ENCODE assay signal across 8 cellular contexts in the genomic region with DNA sequence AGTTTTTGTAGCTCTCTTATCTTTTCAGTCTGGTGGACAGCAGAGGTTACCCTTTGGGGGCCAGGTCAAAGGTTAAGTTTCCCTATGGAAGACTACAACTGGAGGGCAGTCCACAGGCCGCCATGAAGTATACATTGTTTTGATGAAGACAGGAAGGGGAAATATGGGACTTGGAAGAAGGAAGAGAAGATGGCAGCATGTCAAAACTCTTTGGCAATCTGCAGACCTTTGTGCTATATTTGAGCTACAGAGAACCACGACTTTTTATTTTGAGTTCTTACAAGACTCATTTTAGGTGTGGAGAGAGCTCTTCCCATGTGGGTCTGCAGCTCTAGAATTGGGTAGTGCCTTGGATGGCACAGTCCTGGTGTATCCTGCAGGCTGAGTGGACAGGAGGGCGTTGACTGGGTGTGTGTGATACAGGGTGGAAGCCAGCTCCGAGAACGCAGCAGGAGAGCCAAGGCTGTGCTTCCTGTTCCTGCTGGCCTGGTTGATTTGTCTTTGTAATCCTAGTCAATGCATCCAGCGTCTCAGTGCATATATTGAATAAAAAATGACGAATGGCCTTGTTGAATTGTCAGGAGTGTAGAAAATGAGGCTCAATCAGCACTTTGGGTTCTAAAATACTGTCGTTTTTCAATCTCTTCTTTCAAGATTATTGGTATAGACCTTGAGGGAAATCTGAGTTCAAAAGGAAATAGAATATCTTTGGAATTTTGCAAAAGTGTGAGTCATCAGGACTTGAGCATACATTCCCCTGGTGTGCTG. TPM values are rescaled to one million over a fixed set of nuclear protein-coding genes. Genes with fewer than 3 reads are reported as not detected.
DNase-seq lines count a peak whose midpoint lies in the region; ATAC-seq, FAIRE-seq and TF ChIP-seq lines count a peak whose summit lies in the region.

No MANE protein-coding gene starts in this region.

- no peaks in the 10 kb centered on the region for H3K9me2 ChIP-seq in hepatocyte (replicated peaks; ENCODE audit: insufficient read depth)

- H3K36me3 ChIP-seq in right atrium auricular region (no peaks in the 10 kb centered on the region), hepatocyte (replicated peaks; ENCODE audit: insufficient read depth, low read depth) (no peaks in the 10 kb centered on the region)

- ATAC-seq in Right ventricle myocardium superior (ENCODE audit: poor library complexity) (peak; percentile 36), WTC11 (no peak)

- peaks cover 46% of the 10 kb centered on the region for H3K4me1 Mint-ChIP-seq in WTC11

- H3K9me3 ChIP-seq in right atrium auricular region (no peaks in the 10 kb centered on the region), hepatocyte (ENCODE audit: low read depth) (no peaks in the 10 kb centered on the region)

- peaks cover 8% of the 10 kb centered on the region for H3K36me3 Mint-ChIP-seq in WTC11

- H3K79me2 ChIP-seq in hepatocyte: peaks cover 59% of the 10 kb centered on the region

- CTCF ChIA-PET in WTC11 (lab: Charles Lee): interaction anchor here (1.1 to 5.9 kb wide), 3 partner anchors 11 to 23 kb away, joined by 3 to 40 read pairs (median 21); partner anchors contain the start of gene ITGA6

- no peak for FAIRE-seq in urothelium cell line (lab: Jason Lieb, UNC)

- H2AFZ ChIP-seq in hepatocyte: no peak overlapping the region

- WGBS in hepatocyte (ENCODE audit: low lambda C conversion rate, missing lambda C conversion rate): 84% methylated on average over 8 of the region's 8 CpGs

- intact Hi-C loops in Right ventricle myocardium superior (cut with DNase I): no loop called here

- no peak overlapping the region for H3K27ac ChIP-seq in right atrium auricular region
- peak overlapping the region; percentile 62 for H3K27ac ChIP-seq in hepatocyte

- no peaks in the 10 kb centered on the region for H4K20me1 ChIP-seq in hepatocyte (ENCODE audit: insufficient read depth, poor library complexity, severe bottlenecking)

- no peak overlapping the region for H3K4me2 ChIP-seq in hepatocyte

- H3K4me1 ChIP-seq in right atrium auricular region (peaks cover 0 to 32% of the 10 kb centered on the region in 2 donors), hepatocyte (ENCODE audit: insufficient read depth) (peaks cover 14% of the 10 kb centered on the region)

- H3K4me3 Mint-ChIP-seq in WTC11: no peak overlapping the region

- H3K4me3 ChIP-seq in right atrium auricular region (no peak overlapping the region), hepatocyte (no peak overlapping the region)

- H3K27me3 ChIP-seq in right atrium auricular region: no peaks in the 10 kb centered on the region
- no peaks in the 10 kb centered on the region for H3K27me3 ChIP-seq in hepatocyte

- H3K27ac Mint-ChIP-seq in WTC11: peak overlapping the region; percentile 44; the same call in 1 of the 2 replicates

- peak; percentile 48 for DNase-seq in Right ventricle myocardium superior
- no peak for DNase-seq in right atrium auricular region (ENCODE audit: low spot score)
- DNase-seq in WTC11 (ENCODE audit: low spot score): no peak
- no peak for DNase-seq in hepatocyte (ENCODE audit: low spot score)
- peak; percentile 56 for DNase-seq in urothelium cell line (ENCODE audit: low spot score)
- DNase-seq in effector CD4-positive, alpha-beta T cell: no peak
- DNase-seq in activated CD4-positive, alpha-beta T cell treated with anti-CD3 and anti-CD28 coated beads, Interleukin-2, amount 50 U/mL, for 1 hour: no peak
- no peak for DNase-seq in activated CD8-positive, alpha-beta memory T cell treated with anti-CD3 and anti-CD28 coated beads for 24 hours

- H3K27me3 Mint-ChIP-seq in WTC11 (ENCODE audit: low read depth): no peaks in the 10 kb centered on the region

- POLR2A ChIA-PET in WTC11 (lab: Charles Lee): no interaction called here

- no peaks in the 10 kb centered on the region; the same call in 1 of the 2 replicates for H3K9me3 Mint-ChIP-seq in WTC11

- TF ChIP-seq CTCF in right atrium auricular region (IDR thresholded peaks at IDR 0.05): no peak
- TF ChIP-seq CTCF in WTC11 (IDR thresholded peaks at IDR 0.05): no peak
- TF ChIP-seq CTCF in hepatocyte (IDR thresholded peaks at IDR 0.05; ENCODE audit: poor library complexity): no peak

TF ChIP-seq in WTC11, 78 proteins besides CTCF, POLR2A, EP300 and RAD21:
- TF ChIP-seq JAZF1 (CRISPR knock-in tag; IDR thresholded peaks at IDR 0.05) (no peak), PRDM15 (CRISPR knock-in tag; IDR thresholded peaks at IDR 0.05) (no peak), GRHL2 (CRISPR knock-in tag; IDR thresholded peaks at IDR 0.05; ENCODE audit: insufficient replicate concordance, severe bottlenecking) (no peak), ZNF219 (CRISPR knock-in tag; IDR thresholded peaks at IDR 0.05; ENCODE audit: borderline replicate concordance) (no peak), HMGA2 (CRISPR knock-in tag; IDR thresholded peaks at IDR 0.05) (no peak), ZNF512 (CRISPR knock-in tag; IDR thresholded peaks at IDR 0.05; ENCODE audit: borderline replicate concordance) (no peak)
- TF ChIP-seq, protein P1, sequence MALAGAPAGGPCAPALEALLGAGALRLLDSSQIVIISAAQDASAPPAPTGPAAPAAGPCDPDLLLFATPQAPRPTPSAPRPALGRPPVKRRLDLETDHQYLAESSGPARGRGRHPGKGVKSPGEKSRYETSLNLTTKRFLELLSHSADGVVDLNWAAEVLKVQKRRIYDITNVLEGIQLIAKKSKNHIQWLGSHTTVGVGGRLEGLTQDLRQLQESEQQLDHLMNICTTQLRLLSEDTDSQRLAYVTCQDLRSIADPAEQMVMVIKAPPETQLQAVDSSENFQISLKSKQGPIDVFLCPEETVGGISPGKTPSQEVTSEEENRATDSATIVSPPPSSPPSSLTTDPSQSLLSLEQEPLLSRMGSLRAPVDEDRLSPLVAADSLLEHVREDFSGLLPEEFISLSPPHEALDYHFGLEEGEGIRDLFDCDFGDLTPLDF (CRISPR knock-in tag; IDR thresholded peaks at IDR 0.05): no peak

RNA-seq across cellular contexts. Expression of gene ITGA6, which starts 11.5 kb away (rescaled TPM):
- 44.4 TPM for total RNA-seq in Right ventricle myocardium superior
- total RNA-seq in right atrium auricular region: 10 to 100 TPM; 31.2 to 54.3 TPM
- total RNA-seq in WTC11 (2021): 78.8 to 83.6 TPM (median 82.4 TPM) in 3 replicates
- total RNA-seq in hepatocyte: 51.4 and 64.8 TPM in 2 replicates
- polyA plus RNA-seq in hepatocyte: 16.7 and 19.0 TPM in 2 replicates

Comparison
In these comparisons a context has a peak if more than half of its experiments do, and no peak if none do; other contexts are left out.
1. DNase-seq: peak in Right ventricle myocardium superior (single experiment) and urothelium cell line (single experiment); none in right atrium auricular region (single experiment), WTC11 (single experiment), hepatocyte (single experiment), effector CD4-positive, alpha-beta T cell (single experiment), activated CD4-positive, alpha-beta T cell treated with anti-CD3 and anti-CD28 coated beads, Interleukin-2, amount 50 U/mL, for 1 hour (single experiment) and activated CD8-positive, alpha-beta memory T cell treated with anti-CD3 and anti-CD28 coated beads for 24 hours (single experiment).